Comparison of ENCODE assay signal across 8 cellular contexts in genomic region chr5:151157426-151158286, GRCh38. TPM values are rescaled to one million over a fixed set of nuclear protein-coding genes. Genes with fewer than 3 reads are reported as not detected.
DNase-seq lines count a peak whose midpoint lies in the region; ATAC-seq lines count a peak whose summit lies in the region.

Gene ANXA6 (minus strand): TSS chr5:151157779. CDS start chr5:151147901, 9,878 bp downstream.

- 1% methylated on average over 59 to 60 of the region's 60 CpGs for WGBS in esophagus, 2 donors

- H3K4me3 Mint-ChIP-seq in activated T-cell treated with anti-CD3 and anti-CD28 coated beads, Interleukin-2, amount 50 U/mL, for 24 hours, result peak within 1 kb of the TSS; percentile 94
- H3K4me3 Mint-ChIP-seq in stimulated activated effector memory CD8-positive, alpha-beta T cell treated with anti-CD3 and anti-CD28 coated beads, Interleukin-12 subunit alpha, Interleukin-12 subunit beta, amount 100 ng/mL, for 72 hours, result peak within 1 kb of the TSS; percentile 96

- H3K4me3 ChIP-seq in NT2/D1 (ENCODE audit: insufficient read length, low read depth), result peak within 1 kb of the TSS; percentile 81
- H3K4me3 ChIP-seq in esophagus (ENCODE audit: low read depth in 1 of 2, low read length in 2 of 2), result peak within 1 kb of the TSS; percentile 44 to 65

- H3K4me1 Mint-ChIP-seq in activated T-cell treated with anti-CD3 and anti-CD28 coated beads, Interleukin-2, amount 50 U/mL, for 24 hours (ENCODE audit: low read depth), result peaks cover 61% of the 10 kb centered on the region
- peaks cover 60% of the 10 kb centered on the region for H3K4me1 Mint-ChIP-seq in stimulated activated effector memory CD8-positive, alpha-beta T cell treated with anti-CD3 and anti-CD28 coated beads, Interleukin-12 subunit alpha, Interleukin-12 subunit beta, amount 100 ng/mL, for 72 hours

- H3K36me3 Mint-ChIP-seq in activated T-cell treated with anti-CD3 and anti-CD28 coated beads, Interleukin-2, amount 50 U/mL, for 24 hours (ENCODE audit: low read depth), result peaks cover 44% of the 10 kb centered on the region
- H3K36me3 Mint-ChIP-seq in stimulated activated effector memory CD8-positive, alpha-beta T cell treated with anti-CD3 and anti-CD28 coated beads, Interleukin-12 subunit alpha, Interleukin-12 subunit beta, amount 100 ng/mL, for 72 hours, result peaks cover 43% of the 10 kb centered on the region

- H3K36me3 ChIP-seq in NT2/D1 (ENCODE audit: insufficient read depth, insufficient read length, low read length), result peaks cover 29% of the 10 kb centered on the region
- no peaks in the 10 kb centered on the region for H3K36me3 ChIP-seq in esophagus (ENCODE audit: control insufficient read depth in 2 of 2, insufficient read depth in 2 of 2, low read length in 1 of 2)

- DNase-seq in AML-193 (lab: John Stamatoyannopoulos, UW), result peak; percentile 58 to 61
- DNase-seq in NT2/D1 (ENCODE audit: low read depth, low spot score), result peak; percentile 67
- peak; percentile 79 for DNase-seq in activated T-cell treated with anti-CD3 and anti-CD28 coated beads, Interleukin-2, amount 50 U/mL, for 24 hours
- peak; percentile 82 for DNase-seq in mucosa of gallbladder (ENCODE audit: low spot score)
- peak; percentile 64 to 82 for DNase-seq in stimulated activated effector memory CD8-positive, alpha-beta T cell treated with anti-CD3 and anti-CD28 coated beads, Interleukin-12 subunit alpha, Interleukin-12 subunit beta, amount 100 ng/mL, for 72 hours (ENCODE audit: low spot score in 2 of 2)

- H3K27me3 ChIP-seq in NT2/D1 (ENCODE audit: insufficient read depth, insufficient read length), result no peaks in the 10 kb centered on the region
- H3K27me3 ChIP-seq in esophagus (ENCODE audit: control insufficient read depth in 1 of 2, insufficient read depth in 2 of 2, low read length in 2 of 2), result no peaks in the 10 kb centered on the region

- H3K27ac ChIP-seq in esophagus (ENCODE audit: low read depth in 2 of 2, low read length in 1 of 2), result peak within 1 kb of the TSS; percentile 83

- no peaks in the 10 kb centered on the region for H3K9me3 Mint-ChIP-seq in activated T-cell treated with anti-CD3 and anti-CD28 coated beads, Interleukin-2, amount 50 U/mL, for 24 hours
- no peaks in the 10 kb centered on the region for H3K9me3 Mint-ChIP-seq in stimulated activated effector memory CD8-positive, alpha-beta T cell treated with anti-CD3 and anti-CD28 coated beads, Interleukin-12 subunit alpha, Interleukin-12 subunit beta, amount 100 ng/mL, for 72 hours

- peak within 1 kb of the TSS; percentile 88 for H3K9ac ChIP-seq in NT2/D1 (ENCODE audit: insufficient read length, low read depth)

- H3K27me3 Mint-ChIP-seq in activated T-cell treated with anti-CD3 and anti-CD28 coated beads, Interleukin-2, amount 50 U/mL, for 24 hours, result no peaks in the 10 kb centered on the region

- H3K9me3 ChIP-seq in NT2/D1 (ENCODE audit: insufficient read depth, low read length) (no peaks in the 10 kb centered on the region), esophagus (ENCODE audit: control insufficient read depth in 2 of 2, insufficient read depth in 1 of 2, low read depth in 1 of 2, low read length in 1 of 2) (no peaks in the 10 kb centered on the region)

- peak; percentile 50 for ATAC-seq in GM19035 (IDR thresholded peaks at IDR 0.05; ENCODE audit: unreplicated experiment)
- ATAC-seq in HG03280 (IDR thresholded peaks at IDR 0.05; ENCODE audit: unreplicated experiment), result peak; percentile 53
- ATAC-seq in stimulated activated effector memory CD8-positive, alpha-beta T cell treated with anti-CD3 and anti-CD28 coated beads, Interleukin-12 subunit alpha, Interleukin-12 subunit beta, amount 100 ng/mL, for 72 hours, result peak; percentile 85

- H3K4me1 ChIP-seq in NT2/D1 (ENCODE audit: insufficient read depth, insufficient read length) (peaks cover 14% of the 10 kb centered on the region), esophagus (ENCODE audit: control insufficient read depth in 2 of 2, insufficient read depth in 2 of 2, low read length in 1 of 2) (peaks cover 0 to 4% of the 10 kb centered on the region in 2 donors)

- H3K27ac Mint-ChIP-seq in activated T-cell treated with anti-CD3 and anti-CD28 coated beads, Interleukin-2, amount 50 U/mL, for 24 hours, result peak within 1 kb of the TSS; percentile 93
- peak within 1 kb of the TSS; percentile 90 for H3K27ac Mint-ChIP-seq in stimulated activated effector memory CD8-positive, alpha-beta T cell treated with anti-CD3 and anti-CD28 coated beads, Interleukin-12 subunit alpha, Interleukin-12 subunit beta, amount 100 ng/mL, for 72 hours

RNA-seq across cellular contexts. Expression of gene ANXA6, which starts in this region (rescaled TPM):
- polyA plus RNA-seq in esophagus, result 10 to 100 TPM; 10.7 to 23.2 TPM
- total RNA-seq in mucosa of gallbladder, result 153 TPM

Comparison
In these comparisons a context has a peak if more than half of its experiments do, and no peak if none do; other contexts are left out.
1. Peak in every context shown above with its lines: DNase-seq, ATAC-seq, H3K4me3 ChIP-seq and H3K27ac ChIP-seq.